ENCODE assay signal across 19 cellular contexts in the genomic region with DNA sequence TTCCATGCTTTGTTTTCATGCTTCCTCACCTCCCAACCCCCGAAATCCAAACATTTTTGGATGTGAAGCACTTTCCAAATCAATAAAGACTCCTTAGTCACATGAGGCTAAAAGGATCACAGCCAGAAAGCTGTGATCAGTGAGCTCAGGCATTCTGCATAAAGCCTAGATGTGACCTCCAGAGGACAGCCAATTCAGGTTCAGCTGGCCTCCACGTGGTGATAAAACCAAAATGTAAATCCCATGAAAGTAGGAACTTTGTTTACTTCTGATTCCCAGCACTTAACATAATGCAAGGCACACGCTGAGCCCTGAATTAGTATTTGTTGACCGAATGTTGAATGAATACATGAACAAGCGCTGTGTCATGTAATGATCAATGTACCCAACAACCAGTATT.
DNase-seq lines count a peak whose midpoint lies in the region; ATAC-seq, FAIRE-seq and TF ChIP-seq lines count a peak whose summit lies in the region.
"Had no signal": no experiment of that assay in that cellular context is flagged by ENCODE, and none has a peak within 500 bp of the region (broad histone marks: within the 10 kb centered on the region; RNA-seq: fewer than 3 reads in every experiment).

No MANE protein-coding gene starts in this region.

- H4K5ac ChIP-seq in H1 (ENCODE audit: insufficient read length, low read depth, low read length) (no peak overlapping the region), mesendoderm (ENCODE audit: low read length) (no peak overlapping the region)

- H3K79me2 ChIP-seq in H1 (ENCODE audit: control insufficient read depth in 1 of 2, insufficient read depth in 2 of 2, low read length in 2 of 2): no peaks in the 10 kb centered on the region
- H3K79me2 ChIP-seq in mesendoderm (ENCODE audit: control insufficient read depth, insufficient read depth, low read length): no peaks in the 10 kb centered on the region

- DNase-seq in NCI-H748 treated with DMSO at 0.1 percent for 48 hours (lab: John Stamatoyannopoulos, UW): peak; percentile 14
- no peak for DNase-seq in H1 (ENCODE audit: low read depth in 1 of 2, low spot score in 2 of 2)
- DNase-seq in mesendoderm: peak; percentile 25
- no peak for DNase-seq in Caco-2
- no peak for DNase-seq in stimulated activated CD4-positive, alpha-beta T cell treated with anti-CD3 and anti-CD28 coated beads, Interleukin-12 subunit alpha, Interleukin-12 subunit beta, amount 100 ng/mL, for 4 hours
- DNase-seq in activated CD8-positive, alpha-beta T cell treated with anti-CD3 and anti-CD28 coated beads, Interleukin-2, amount 10 ng/mL, durations not matched to agents 7 days and 5 days: no peak
- DNase-seq: BE2C; CD4-positive, alpha-beta memory T cell; COR-L47; DND-41; GDM1; GOT3; HCEC 1CT; HFFc6 had no signal

- H3K4me1 Mint-ChIP-seq in Caco-2 (ENCODE audit: low read depth, unreplicated experiment): peaks cover 6% of the 10 kb centered on the region
- no peaks in the 10 kb centered on the region for H3K4me1 Mint-ChIP-seq in activated CD8-positive, alpha-beta T cell treated with anti-CD3 and anti-CD28 coated beads, Interleukin-2, amount 10 ng/mL, durations not matched to agents 7 days and 5 days (ENCODE audit: low read depth)

- BruUV-seq in Caco-2 (replicated peaks; lab: Mats Ljungman, UMichigan): no TSS peak

- H4K20me1 ChIP-seq in H1 (replicated peaks in 1 of 2; ENCODE audit: control insufficient read depth in 1 of 2, insufficient read depth in 2 of 2, low read length in 2 of 2): no peaks in the 10 kb centered on the region

- H3K56ac ChIP-seq in H1 (replicated peaks; ENCODE audit: insufficient read length, low read depth, low read length): no peak overlapping the region
- no peak overlapping the region for H3K56ac ChIP-seq in mesendoderm (ENCODE audit: low read length)

- H3K23me2 ChIP-seq in H1 (ENCODE audit: low read depth, low read length): no peaks in the 10 kb centered on the region

- H3K14ac ChIP-seq in H1 (ENCODE audit: insufficient read length): no peak overlapping the region

- H3K27ac ChIP-seq in HUES48 (ENCODE audit: low read depth, low read length) (peak overlapping the region; percentile 33), H1 (ENCODE audit: low read depth, low read length) (no peak overlapping the region), mesendoderm (ENCODE audit: low read depth, low read length) (no peak overlapping the region)
- H3K27ac ChIP-seq: A549, C4-2B had no signal

- H3K79me1 ChIP-seq in H1 (ENCODE audit: low read depth, low read length) (no peaks in the 10 kb centered on the region), mesendoderm (ENCODE audit: low read length) (no peaks in the 10 kb centered on the region)

- no peak overlapping the region for H3K23ac ChIP-seq in H1 (ENCODE audit: insufficient read length)
- H3K23ac ChIP-seq in mesendoderm (ENCODE audit: low read length): no peak overlapping the region

- FAIRE-seq in H1 (lab: Jason Lieb, UNC): no peak
- FAIRE-seq: A549, HepG2 had no signal

- no peaks in the 10 kb centered on the region for H3K36me3 ChIP-seq in HUES48 (ENCODE audit: control insufficient read depth, insufficient read depth, low read length)
- H3K36me3 ChIP-seq in H1 (ENCODE audit: control insufficient read depth in 2 of 4, insufficient read depth in 4 of 4, low read length in 3 of 4): no peaks in the 10 kb centered on the region
- no peaks in the 10 kb centered on the region for H3K36me3 ChIP-seq in mesendoderm (ENCODE audit: control insufficient read depth, insufficient read depth, low read length)
- H3K36me3 ChIP-seq in Caco-2 (ENCODE audit: control insufficient read depth, insufficient read depth, low read length): no peaks in the 10 kb centered on the region
- H3K36me3 ChIP-seq: BE2C had no signal

- H4K8ac ChIP-seq in H1 (ENCODE audit: extremely low read depth, insufficient read depth, low read length) (no peak overlapping the region), mesendoderm (ENCODE audit: low read depth, low read length) (no peak overlapping the region)

- H2BK120ac ChIP-seq in H1 (replicated peaks; ENCODE audit: low read depth, low read length) (no peak overlapping the region), mesendoderm (ENCODE audit: low read depth, low read length) (no peak overlapping the region)

- H2BK20ac ChIP-seq in H1 (ENCODE audit: low read length): no peak overlapping the region

- no peak for TF ChIP-seq POLR2A in H1 (IDR thresholded peaks at IDR 0.05; ENCODE audit: control extremely low read depth in 1 of 2, low read depth in 2 of 2, low read length in 2 of 2)

- TF ChIP-seq RAD21 in H1 (IDR thresholded peaks at IDR 0.05 in 1 of 2, conservative IDR thresholded peaks at IDR 0.05 in 1 of 2; ENCODE audit: low read depth in 2 of 2, low read length in 2 of 2): no peak

- no peaks in the 10 kb centered on the region for H3K9me3 Mint-ChIP-seq in Caco-2 (ENCODE audit: unreplicated experiment)
- H3K9me3 Mint-ChIP-seq in activated CD8-positive, alpha-beta T cell treated with anti-CD3 and anti-CD28 coated beads, Interleukin-2, amount 10 ng/mL, durations not matched to agents 7 days and 5 days (ENCODE audit: insufficient read depth): peaks cover 4% of the 10 kb centered on the region
- H3K9me3 Mint-ChIP-seq: CD4-positive, alpha-beta memory T cell; HFFc6 had no signal

- H3K36me3 Mint-ChIP-seq in Caco-2 (ENCODE audit: insufficient read depth, unreplicated experiment): no peaks in the 10 kb centered on the region
- H3K36me3 Mint-ChIP-seq in activated CD8-positive, alpha-beta T cell treated with anti-CD3 and anti-CD28 coated beads, Interleukin-2, amount 10 ng/mL, durations not matched to agents 7 days and 5 days (ENCODE audit: low read depth): no peaks in the 10 kb centered on the region
- H3K36me3 Mint-ChIP-seq: CD4-positive, alpha-beta memory T cell had no signal

- no peak for TF ChIP-seq EP300 in H1 (IDR thresholded peaks at IDR 0.05; ENCODE audit: borderline replicate concordance in 1 of 2, low read depth in 2 of 2, low read length in 2 of 2)

- H3K27me3 Mint-ChIP-seq in Caco-2 (ENCODE audit: insufficient read depth, unreplicated experiment): peaks cover 10% of the 10 kb centered on the region
- H3K27me3 Mint-ChIP-seq in activated CD8-positive, alpha-beta T cell treated with anti-CD3 and anti-CD28 coated beads, Interleukin-2, amount 10 ng/mL, durations not matched to agents 7 days and 5 days (ENCODE audit: low read depth): no peaks in the 10 kb centered on the region
- H3K27me3 Mint-ChIP-seq: CD4-positive, alpha-beta memory T cell had no signal

- POLR2A ChIA-PET in H1 (lab: Charles Lee; ENCODE audit: partially characterized antibody): no interaction called here
- POLR2A ChIA-PET in Caco-2 (lab: Charles Lee): no interaction called here
- POLR2A ChIA-PET in activated CD8-positive, alpha-beta T cell treated with anti-CD3 and anti-CD28 coated beads, Interleukin-2, amount 10 ng/mL, durations not matched to agents 7 days and 5 days (lab: Charles Lee): no interaction called here

- no peak overlapping the region for H2BK5ac ChIP-seq in H1 (ENCODE audit: low read depth, low read length)
- H2BK5ac ChIP-seq in mesendoderm (ENCODE audit: low read length): no peak overlapping the region

- intact Hi-C loops in Caco-2 (cut with micrococcal nuclease; ENCODE audit: unreplicated experiment): no loop called here

- H3K4me2 ChIP-seq in H1 (ENCODE audit: insufficient read depth in 1 of 2, low read depth in 2 of 2, low read length in 2 of 2) (0 out of 4 replicates have a peak overlapping the region, but pooled peaks of 1 of the 2 experiments have one; percentile 9), mesendoderm (ENCODE audit: low read length) (no peak overlapping the region)
- H3K4me2 ChIP-seq: A549 had no signal

- H3K4ac ChIP-seq in H1 (replicated peaks; ENCODE audit: insufficient read length, low read depth, low read length): no peak overlapping the region
- no peak overlapping the region for H3K4ac ChIP-seq in mesendoderm (ENCODE audit: low read depth, low read length)

- 68% methylated on average over 5 of the region's 5 CpGs; no CpG with 5 or more reads in 1 of the 2 experiments for WGBS in H1 (ENCODE audit: extremely low coverage in 1 of 2, insufficient coverage in 1 of 2, insufficient read length in 1 of 2, insufficient replicate concordance in 2 of 2, low coverage in 1 of 2, low lambda C conversion rate in 2 of 2, missing lambda C conversion rate in 1 of 2), 2 experiments
- WGBS in mesendoderm (ENCODE audit: extremely low coverage, insufficient coverage, low lambda C conversion rate): no CpG with 5 or more reads among the region's 5 CpGs

- no peak overlapping the region for H2AK5ac ChIP-seq in H1 (ENCODE audit: low read depth, low read length)
- H2AK5ac ChIP-seq in mesendoderm (ENCODE audit: low read length): no peak overlapping the region

- H3K9ac ChIP-seq in HUES48 (ENCODE audit: low read depth, low read length): no peak overlapping the region
- no peak overlapping the region for H3K9ac ChIP-seq in H1 (replicated peaks in 1 of 4; ENCODE audit: extremely low read depth in 1 of 4, low read depth in 3 of 4, low read length in 3 of 4)
- no peak overlapping the region for H3K9ac ChIP-seq in mesendoderm (ENCODE audit: low read length)

- H3K9me3 ChIP-seq in HUES48 (ENCODE audit: control insufficient read depth, insufficient read depth, low read length) (no peaks in the 10 kb centered on the region), H1 (ENCODE audit: insufficient read depth in 2 of 2, low read depth in 1 of 2, low read length in 1 of 2) (no peaks in the 10 kb centered on the region), Caco-2 (no peaks in the 10 kb centered on the region)
- H3K9me3 ChIP-seq: A549, BE2C had no signal

- CTCF ChIA-PET in H1 (lab: Charles Lee; ENCODE audit: partially characterized antibody): interaction anchor here (0.9 to 1.1 kb wide), 2 partner anchors 276 to 356 kb away, joined by 3 read pairs; no protein-coding TSS in a partner anchor
- CTCF ChIA-PET in Caco-2 (lab: Charles Lee): no interaction called here
- CTCF ChIA-PET in activated CD8-positive, alpha-beta T cell treated with anti-CD3 and anti-CD28 coated beads, Interleukin-2, amount 10 ng/mL, durations not matched to agents 7 days and 5 days (lab: Charles Lee): no interaction called here

- TF ChIP-seq CTCF in H1 (IDR thresholded peaks at IDR 0.05; ENCODE audit: control extremely low read depth in 1 of 3, insufficient read depth in 1 of 3, low read depth in 1 of 3, low read length in 3 of 3) (no peak), Caco-2 (IDR thresholded peaks at IDR 0.05; ENCODE audit: insufficient read depth in 1 of 2, low read depth in 1 of 2, low read length in 1 of 2, severe bottlenecking in 1 of 2, unreplicated experiment in 1 of 2) (no peak)

- no peak overlapping the region for H4K91ac ChIP-seq in H1 (replicated peaks; ENCODE audit: insufficient read length, low read length)

- H3K27me3 ChIP-seq in HUES48 (ENCODE audit: control insufficient read depth, insufficient read depth, low read length) (no peaks in the 10 kb centered on the region), H1 (replicated peaks in 1 of 4; ENCODE audit: control insufficient read depth in 3 of 4, extremely low read depth in 1 of 4, insufficient read depth in 3 of 4, low read length in 3 of 4) (no peaks in the 10 kb centered on the region), mesendoderm (ENCODE audit: insufficient read depth, low read length, poor library complexity) (no peaks in the 10 kb centered on the region), Caco-2 (replicated peaks; ENCODE audit: control insufficient read depth, insufficient read depth, low read length) (no peaks in the 10 kb centered on the region)
- H3K27me3 ChIP-seq: BE2C had no signal

- H3K27ac Mint-ChIP-seq in Caco-2 (ENCODE audit: unreplicated experiment): no peak overlapping the region
- H3K27ac Mint-ChIP-seq in activated CD8-positive, alpha-beta T cell treated with anti-CD3 and anti-CD28 coated beads, Interleukin-2, amount 10 ng/mL, durations not matched to agents 7 days and 5 days: no peak overlapping the region
- H3K27ac Mint-ChIP-seq: CD4-positive, alpha-beta memory T cell; HFFc6 had no signal

- H3K4me3 ChIP-seq in HUES48 (ENCODE audit: low read depth, low read length) (no peak overlapping the region), H1 (ENCODE audit: extremely low read depth in 1 of 4, insufficient read depth in 2 of 4, low read depth in 3 of 4, low read length in 4 of 4) (no peak overlapping the region), mesendoderm (ENCODE audit: low read length) (no peak overlapping the region), Caco-2 (ENCODE audit: low read depth, low read length) (no peak overlapping the region)
- H3K4me3 ChIP-seq: A549 had no signal

- peaks cover 9% of the 10 kb centered on the region for H3K4me1 ChIP-seq in HUES48 (ENCODE audit: control insufficient read depth, insufficient read depth, low read length)
- peaks cover 0 to 3% (median 2%) of the 10 kb centered on the region in 4 experiments; a peak in 3 of 7 replicates for H3K4me1 ChIP-seq in H1 (replicated peaks in 1 of 4; ENCODE audit: control insufficient read depth in 3 of 4, insufficient read depth in 4 of 4, low read length in 3 of 4)
- H3K4me1 ChIP-seq in mesendoderm (ENCODE audit: control insufficient read depth, low read depth, low read length): no peaks in the 10 kb centered on the region
- 0 out of 2 replicates have a peak, but pooled peaks cover 4% of the 10 kb centered on the region for H3K4me1 ChIP-seq in Caco-2
- H3K4me1 ChIP-seq: A549, BE2C had no signal

- no peak overlapping the region for H2BK15ac ChIP-seq in H1 (ENCODE audit: low read length)
- H2BK15ac ChIP-seq in mesendoderm (replicated peaks; ENCODE audit: low read depth): no peak overlapping the region

- no peak overlapping the region for H3K18ac ChIP-seq in H1 (ENCODE audit: extremely low read depth, low read length)
- no peak overlapping the region for H3K18ac ChIP-seq in mesendoderm (ENCODE audit: low read length)

- H3K4me3 Mint-ChIP-seq in Caco-2 (ENCODE audit: unreplicated experiment): no peak overlapping the region
- H3K4me3 Mint-ChIP-seq in activated CD8-positive, alpha-beta T cell treated with anti-CD3 and anti-CD28 coated beads, Interleukin-2, amount 10 ng/mL, durations not matched to agents 7 days and 5 days: no peak overlapping the region
- H3K4me3 Mint-ChIP-seq: CD4-positive, alpha-beta memory T cell; HFFc6 had no signal

- peak overlapping the region; percentile 83 for H2AFZ ChIP-seq in H1 (ENCODE audit: low read length)

- ATAC-seq in GM18519 (IDR thresholded peaks at IDR 0.05; ENCODE audit: low FRiP score, unreplicated experiment): no peak
- ATAC-seq in activated CD8-positive, alpha-beta T cell treated with anti-CD3 and anti-CD28 coated beads, Interleukin-2, amount 10 ng/mL, durations not matched to agents 7 days and 5 days: no peak
- ATAC-seq: A549, HepG2 had no signal

- no peak overlapping the region; the same call in 1 of the 2 replicates for H2BK12ac ChIP-seq in H1 (ENCODE audit: low read depth, low read length)

Comparison
In these comparisons a context has a peak if more than half of its experiments do, and no peak if none do; other contexts are left out.
1. DNase-seq: peak in NCI-H748 treated with DMSO at 0.1 percent for 48 hours (single experiment) and mesendoderm (single experiment); none in H1 (0 of 2), Caco-2 (0 of 2), stimulated activated CD4-positive, alpha-beta T cell treated with anti-CD3 and anti-CD28 coated beads, Interleukin-12 subunit alpha, Interleukin-12 subunit beta, amount 100 ng/mL, for 4 hours (single experiment) and activated CD8-positive, alpha-beta T cell treated with anti-CD3 and anti-CD28 coated beads, Interleukin-2, amount 10 ng/mL, durations not matched to agents 7 days and 5 days (single experiment).